In the genomic region with DNA sequence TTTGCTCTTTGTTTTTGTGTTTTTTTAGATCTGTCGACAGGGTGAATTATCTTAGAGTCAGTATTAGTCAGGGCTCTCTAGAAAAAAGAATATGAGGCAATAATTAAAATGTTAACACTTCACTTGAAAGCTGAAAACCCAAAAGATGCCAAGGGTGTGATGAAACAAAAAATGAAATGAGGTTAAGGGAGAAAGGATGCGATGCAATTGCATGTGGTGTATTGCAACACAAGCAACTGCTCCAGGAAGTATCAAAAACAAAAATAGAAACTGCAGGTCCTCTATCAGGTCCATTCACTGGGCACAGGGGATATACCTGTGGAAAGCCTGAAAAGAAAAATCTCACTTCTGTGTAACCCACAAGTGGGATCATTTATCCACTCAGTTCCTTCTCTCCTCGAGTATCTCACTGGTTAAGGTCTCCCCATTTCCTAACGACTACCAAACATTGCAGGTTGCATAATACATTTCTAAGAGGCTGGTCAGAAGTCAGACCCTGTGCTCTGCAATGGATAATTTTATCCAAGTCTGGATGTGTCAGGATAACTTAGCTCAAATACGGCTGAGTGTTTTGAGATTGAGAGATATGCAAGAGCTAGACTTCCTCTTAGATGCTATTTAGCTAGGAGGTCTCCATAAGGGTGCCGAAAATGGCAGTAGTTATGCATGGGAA, we compare ENCODE assay signal across 17 cellular contexts.
DNase-seq lines count a peak whose midpoint lies in the region; ATAC-seq and TF ChIP-seq lines count a peak whose summit lies in the region.
"Had no signal": no experiment of that assay in that cellular context is flagged by ENCODE, and none has a peak within 500 bp of the region (broad histone marks: within the 10 kb centered on the region; RNA-seq: fewer than 3 reads in every experiment).

No MANE protein-coding gene starts in this region.

- H3K4me3 ChIP-seq in AG10803 (ENCODE audit: low read length) = peak overlapping the region; percentile 12; the same call in 1 of the 2 replicates
- H3K4me3 ChIP-seq: BLaER1 treated with 17β-estradiol and CSF1 and Interleukin-3, amounts not matched to agents 10 nM and 100 nM; MG63 had no signal

- intact Hi-C loops in cardiac septum (cut with DNase I) = no loop called here

- no peak for TF ChIP-seq CTCF in AG10803 (conservative IDR thresholded peaks at IDR 0.05; ENCODE audit: low read length)

- DNase-seq in AG10803 (ENCODE audit: low read depth) = peak; percentile 73
- DNase-seq in HCEC 1CT = peak; percentile 64
- peak; percentile 38 for DNase-seq in RKO (ENCODE audit: low spot score)
- peak; percentile 32 for DNase-seq in fibroblast of the conjunctiva (ENCODE audit: low read depth)
- DNase-seq in SHP77 (lab: John Stamatoyannopoulos, UW) = no peak
- no peak for DNase-seq in cardiac septum (ENCODE audit: low spot score)
- DNase-seq in activated gamma-delta T cell (lab: John Stamatoyannopoulos, UW) = no peak
- DNase-seq: activated CD4-positive, alpha-beta T cell treated with anti-CD3 and anti-CD28 coated beads for 36 hours; activated T-cell treated with anti-CD3 and anti-CD28 coated beads, Interleukin-2, amount 50 U/mL, for 1 hour; foreskin keratinocyte; GDM1; H7; MG63; NCI-H2227 treated with DMSO at 0.1 percent for 48 hours; T-helper 17 cell had no signal

- ATAC-seq in HG03097 (IDR thresholded peaks at IDR 0.05; ENCODE audit: low FRiP score, unreplicated experiment) = no peak
- ATAC-seq: activated CD4-positive, alpha-beta T cell treated with anti-CD3 and anti-CD28 coated beads for 36 hours; foreskin keratinocyte; T-helper 17 cell had no signal

Comparison
In these comparisons a context has a peak if more than half of its experiments do, and no peak if none do; other contexts are left out.
1. DNase-seq: peak in AG10803 (single experiment), HCEC 1CT (single experiment), RKO (single experiment) and fibroblast of the conjunctiva (single experiment); none in SHP77 (0 of 2), cardiac septum (single experiment) and activated gamma-delta T cell (single experiment).